17 cellular contexts compared by ENCODE assay signal in genomic region chr7:83550100-83550499, GRCh38.
DNase-seq lines count a peak whose midpoint lies in the region; ATAC-seq and TF ChIP-seq lines count a peak whose summit lies in the region.
"Had no signal": no experiment of that assay in that cellular context is flagged by ENCODE, and none has a peak within 500 bp of the region (broad histone marks: within the 10 kb centered on the region; RNA-seq: fewer than 3 reads in every experiment).

No MANE protein-coding gene starts in this region.

- H3K9me3 ChIP-seq in SK-N-SH (no peaks in the 10 kb centered on the region), smooth muscle cell (replicated peaks; ENCODE audit: low read depth) (no peaks in the 10 kb centered on the region)
- H3K9me3 ChIP-seq: Peyer's patch, right atrium auricular region had no signal

- no peak overlapping the region; a peak in 1 of 4 replicates for H3K27ac ChIP-seq in SK-N-SH (ENCODE audit: low read depth in 2 of 2, low read length in 1 of 2)
- H3K27ac ChIP-seq in smooth muscle cell (ENCODE audit: low read depth): peak overlapping the region; percentile 25
- H3K27ac ChIP-seq: Peyer's patch, right atrium auricular region, suprapubic skin, WERI-Rb-1 had no signal

- TF ChIP-seq RAD21 in SK-N-SH (IDR thresholded peaks at IDR 0.05; ENCODE audit: low read length): no peak

- peak; percentile 65 for DNase-seq in ELR (ENCODE audit: low read depth)
- no peak for DNase-seq in SK-N-SH
- peak; percentile 25 for DNase-seq in fibroblast of mammary gland (ENCODE audit: low read depth)
- DNase-seq in smooth muscle cell (lab: John Stamatoyannopoulos, UW; ENCODE audit: unreplicated experiment): no peak
- no peak for DNase-seq in COLO668 (lab: John Stamatoyannopoulos, UW; ENCODE audit: unreplicated experiment)
- DNase-seq in activated naive CD4-positive, alpha-beta T cell treated with anti-CD3 and anti-CD28 coated beads, Interleukin-2, amount 10 ng/mL, durations not matched to agents 7 days and 5 days: no peak
- DNase-seq: activated CD8-positive, alpha-beta T cell treated with anti-CD3 and anti-CD28 coated beads, Interleukin-2, amount 10 ng/mL, durations not matched to agents 7 days and 5 days; activated naive CD8-positive, alpha-beta T cell treated with anti-CD3 and anti-CD28 coated beads, Interleukin-2, amount 50 U/mL, for 24 hours; CD4-positive, CD25-positive, alpha-beta regulatory T cell; NCI-H1048; NCI-H748 treated with DMSO at 0.1 percent for 48 hours; Peyer's patch; WERI-Rb-1 had no signal

- H3F3A ChIP-seq in SK-N-SH (replicated peaks; ENCODE audit: insufficient read depth): peaks cover 24% of the 10 kb centered on the region
- H3F3A ChIP-seq in smooth muscle cell (ENCODE audit: low read depth): no peaks in the 10 kb centered on the region

- H3K27me3 ChIP-seq in SK-N-SH (ENCODE audit: insufficient read depth) (no peaks in the 10 kb centered on the region), smooth muscle cell (ENCODE audit: low read depth) (no peaks in the 10 kb centered on the region)
- H3K27me3 ChIP-seq: Peyer's patch, right atrium auricular region, suprapubic skin had no signal

- no peaks in the 10 kb centered on the region for H3K4me1 Mint-ChIP-seq in activated naive CD4-positive, alpha-beta T cell treated with anti-CD3 and anti-CD28 coated beads, Interleukin-2, amount 10 ng/mL, durations not matched to agents 7 days and 5 days
- H3K4me1 Mint-ChIP-seq: activated naive CD8-positive, alpha-beta T cell treated with anti-CD3 and anti-CD28 coated beads, Interleukin-2, amount 50 U/mL, for 24 hours; CD4-positive, CD25-positive, alpha-beta regulatory T cell had no signal

- no peaks in the 10 kb centered on the region for H3K9me3 Mint-ChIP-seq in activated naive CD4-positive, alpha-beta T cell treated with anti-CD3 and anti-CD28 coated beads, Interleukin-2, amount 10 ng/mL, durations not matched to agents 7 days and 5 days
- H3K9me3 Mint-ChIP-seq: activated T-helper 1 cell treated with anti-CD3 and anti-CD28 coated beads, Interleukin-12 subunit alpha, Interleukin-12 subunit beta, Interleukin-2, Interleukin-4 antibody, amounts not matched to agents 30 ng/mL and 10 ng/mL and 1 ng/mL, durations not matched to agents 14 hours and 24 hours and 36 hours had no signal

- H3K36me3 ChIP-seq in SK-N-SH (replicated peaks in 1 of 2; ENCODE audit: control insufficient read depth in 1 of 2, insufficient read depth in 2 of 2, low read length in 1 of 2) (peaks cover 0 to 3% of the 10 kb centered on the region in 2 experiments), smooth muscle cell (ENCODE audit: low read depth) (no peaks in the 10 kb centered on the region)
- H3K36me3 ChIP-seq: Peyer's patch, right atrium auricular region, suprapubic skin, WERI-Rb-1 had no signal

- no peak overlapping the region for H3K9ac ChIP-seq in SK-N-SH
- no peak overlapping the region for H3K9ac ChIP-seq in smooth muscle cell (ENCODE audit: low read depth)

- H3K4me1 ChIP-seq in SK-N-SH (ENCODE audit: control insufficient read depth in 1 of 2, insufficient read depth in 2 of 2, low read depth in 1 of 2, low read length in 1 of 2) (peaks cover 8 to 12% of the 10 kb centered on the region in 2 experiments; a peak in 3 of 4 replicates), smooth muscle cell (ENCODE audit: low read depth) (no peaks in the 10 kb centered on the region)
- H3K4me1 ChIP-seq: Peyer's patch, right atrium auricular region had no signal

- no peak for ATAC-seq in HG03439 (IDR thresholded peaks at IDR 0.05; ENCODE audit: unreplicated experiment)
- ATAC-seq: activated CD8-positive, alpha-beta T cell treated with anti-CD3 and anti-CD28 coated beads, Interleukin-2, amount 10 ng/mL, durations not matched to agents 7 days and 5 days; activated naive CD8-positive, alpha-beta T cell treated with anti-CD3 and anti-CD28 coated beads, Interleukin-2, amount 50 U/mL, for 24 hours had no signal

- POLR2A ChIA-PET in SK-N-SH (lab: Yijun Ruan, JAX): no interaction called here

- H2AFZ ChIP-seq in SK-N-SH (ENCODE audit: low read depth): no peak overlapping the region
- H2AFZ ChIP-seq in smooth muscle cell (ENCODE audit: low read depth): no peak overlapping the region

- no peaks in the 10 kb centered on the region for H3K79me2 ChIP-seq in SK-N-SH (ENCODE audit: insufficient read depth)
- no peaks in the 10 kb centered on the region for H3K79me2 ChIP-seq in smooth muscle cell (ENCODE audit: low read depth)

- peak in 1 of 2 experiments; percentile 82; a peak in 2 of 4 replicates for TF ChIP-seq EP300 in SK-N-SH (IDR thresholded peaks at IDR 0.05; ENCODE audit: borderline replicate concordance in 1 of 2, low read depth in 1 of 2, low read length in 1 of 2)

- no peaks in the 10 kb centered on the region for H3K36me3 Mint-ChIP-seq in activated naive CD4-positive, alpha-beta T cell treated with anti-CD3 and anti-CD28 coated beads, Interleukin-2, amount 10 ng/mL, durations not matched to agents 7 days and 5 days
- H3K36me3 Mint-ChIP-seq: CD4-positive, CD25-positive, alpha-beta regulatory T cell had no signal

- TF ChIP-seq CTCF in SK-N-SH (IDR thresholded peaks at IDR 0.05): no peak
- TF ChIP-seq CTCF in fibroblast of mammary gland (conservative IDR thresholded peaks at IDR 0.05; ENCODE audit: control insufficient read depth, insufficient read depth, low read depth, low read length): no peak
- no peak for TF ChIP-seq CTCF in smooth muscle cell (IDR thresholded peaks at IDR 0.05; ENCODE audit: borderline replicate concordance, insufficient read depth, poor library complexity, severe bottlenecking)

- no peak overlapping the region for H3K4me3 Mint-ChIP-seq in activated naive CD4-positive, alpha-beta T cell treated with anti-CD3 and anti-CD28 coated beads, Interleukin-2, amount 10 ng/mL, durations not matched to agents 7 days and 5 days
- H3K4me3 Mint-ChIP-seq: activated CD8-positive, alpha-beta T cell treated with anti-CD3 and anti-CD28 coated beads, Interleukin-2, amount 10 ng/mL, durations not matched to agents 7 days and 5 days; activated naive CD8-positive, alpha-beta T cell treated with anti-CD3 and anti-CD28 coated beads, Interleukin-2, amount 50 U/mL, for 24 hours; activated T-helper 1 cell treated with anti-CD3 and anti-CD28 coated beads, Interleukin-12 subunit alpha, Interleukin-12 subunit beta, Interleukin-2, Interleukin-4 antibody, amounts not matched to agents 30 ng/mL and 10 ng/mL and 1 ng/mL, durations not matched to agents 14 hours and 24 hours and 36 hours; CD4-positive, CD25-positive, alpha-beta regulatory T cell had no signal

- no peaks in the 10 kb centered on the region for H3K9me2 ChIP-seq in SK-N-SH

- no peaks in the 10 kb centered on the region for H3K27me3 Mint-ChIP-seq in activated naive CD4-positive, alpha-beta T cell treated with anti-CD3 and anti-CD28 coated beads, Interleukin-2, amount 10 ng/mL, durations not matched to agents 7 days and 5 days
- H3K27me3 Mint-ChIP-seq: activated naive CD8-positive, alpha-beta T cell treated with anti-CD3 and anti-CD28 coated beads, Interleukin-2, amount 50 U/mL, for 24 hours; CD4-positive, CD25-positive, alpha-beta regulatory T cell had no signal

- H4K20me1 ChIP-seq in SK-N-SH (ENCODE audit: insufficient read depth): no peaks in the 10 kb centered on the region
- H4K20me1 ChIP-seq in smooth muscle cell (ENCODE audit: low read depth): no peaks in the 10 kb centered on the region

- H3K4me2 ChIP-seq in SK-N-SH (no peak overlapping the region), smooth muscle cell (peak overlapping the region; percentile 8)

- H3K27ac Mint-ChIP-seq in activated naive CD4-positive, alpha-beta T cell treated with anti-CD3 and anti-CD28 coated beads, Interleukin-2, amount 10 ng/mL, durations not matched to agents 7 days and 5 days: no peak overlapping the region
- H3K27ac Mint-ChIP-seq: activated CD8-positive, alpha-beta T cell treated with anti-CD3 and anti-CD28 coated beads, Interleukin-2, amount 10 ng/mL, durations not matched to agents 7 days and 5 days; activated naive CD8-positive, alpha-beta T cell treated with anti-CD3 and anti-CD28 coated beads, Interleukin-2, amount 50 U/mL, for 24 hours; activated T-helper 1 cell treated with anti-CD3 and anti-CD28 coated beads, Interleukin-12 subunit alpha, Interleukin-12 subunit beta, Interleukin-2, Interleukin-4 antibody, amounts not matched to agents 30 ng/mL and 10 ng/mL and 1 ng/mL, durations not matched to agents 14 hours and 24 hours and 36 hours; CD4-positive, CD25-positive, alpha-beta regulatory T cell had no signal

- no peak overlapping the region for H3K4me3 ChIP-seq in SK-N-SH (ENCODE audit: low read depth in 2 of 2, low read length in 1 of 2)
- no peak overlapping the region for H3K4me3 ChIP-seq in fibroblast of mammary gland (ENCODE audit: control insufficient read depth, low read depth, low read length)
- no peak overlapping the region for H3K4me3 ChIP-seq in smooth muscle cell
- H3K4me3 ChIP-seq: Peyer's patch, right atrium auricular region, suprapubic skin had no signal

- whole genome bisulfite sequencing in SK-N-SH (ENCODE audit: low lambda C conversion rate): 67% methylated on average over 4 of the region's 4 CpGs
- 88% methylated on average over 4 of the region's 4 CpGs for WGBS in smooth muscle cell (ENCODE audit: low lambda C conversion rate)

- CTCF ChIA-PET in SK-N-SH (lab: Yijun Ruan, JAX): interaction anchor here (0.6 kb wide), 1 partner anchor 10 kb away, joined by 3 read pairs; no protein-coding TSS in a partner anchor
- CTCF ChIA-PET in activated naive CD4-positive, alpha-beta T cell treated with anti-CD3 and anti-CD28 coated beads, Interleukin-2, amount 10 ng/mL, durations not matched to agents 7 days and 5 days (lab: Charles Lee): no interaction called here

TF ChIP-seq in SK-N-SH, 30 proteins besides CTCF, POLR2A, EP300 and RAD21 (continues in another document):
- no peak for TF ChIP-seq MAX (IDR thresholded peaks at IDR 0.05; ENCODE audit: low read depth)
- peak; percentile 83 for TF ChIP-seq FOSL2 (IDR thresholded peaks at IDR 0.05; ENCODE audit: borderline replicate concordance, low read depth)
- no peak for TF ChIP-seq SIN3A (IDR thresholded peaks at IDR 0.05; ENCODE audit: borderline replicate concordance, low read depth, low read length)
- TF ChIP-seq FOXM1 (IDR thresholded peaks at IDR 0.05; ENCODE audit: low read depth): peak; percentile 48; the same call in 1 of the 2 replicates
- TF ChIP-seq TEAD4 (IDR thresholded peaks at IDR 0.05; ENCODE audit: borderline replicate concordance, insufficient read depth): peak; percentile 84; the same call in 1 of the 2 replicates
- no peak for TF ChIP-seq RXRA (IDR thresholded peaks at IDR 0.05; ENCODE audit: borderline replicate concordance, low read depth)
- peak; percentile 69; the same call in 1 of the 2 replicates for TF ChIP-seq POLR2AphosphoS5 (IDR thresholded peaks at IDR 0.05; ENCODE audit: low read depth, low read length)
- TF ChIP-seq NFIC (IDR thresholded peaks at IDR 0.05; ENCODE audit: borderline replicate concordance): peak; percentile 63; the same call in 1 of the 2 replicates
- no peak for TF ChIP-seq YY1 (IDR thresholded peaks at IDR 0.05; ENCODE audit: low read depth)

Comparison
In these comparisons a context has a peak if more than half of its experiments do, and no peak if none do; other contexts are left out.
1. DNase-seq: peak in ELR (single experiment) and fibroblast of mammary gland (single experiment); none in SK-N-SH (single experiment), smooth muscle cell (single experiment), COLO668 (single experiment) and activated naive CD4-positive, alpha-beta T cell treated with anti-CD3 and anti-CD28 coated beads, Interleukin-2, amount 10 ng/mL, durations not matched to agents 7 days and 5 days (single experiment).